In the genomic region with DNA sequence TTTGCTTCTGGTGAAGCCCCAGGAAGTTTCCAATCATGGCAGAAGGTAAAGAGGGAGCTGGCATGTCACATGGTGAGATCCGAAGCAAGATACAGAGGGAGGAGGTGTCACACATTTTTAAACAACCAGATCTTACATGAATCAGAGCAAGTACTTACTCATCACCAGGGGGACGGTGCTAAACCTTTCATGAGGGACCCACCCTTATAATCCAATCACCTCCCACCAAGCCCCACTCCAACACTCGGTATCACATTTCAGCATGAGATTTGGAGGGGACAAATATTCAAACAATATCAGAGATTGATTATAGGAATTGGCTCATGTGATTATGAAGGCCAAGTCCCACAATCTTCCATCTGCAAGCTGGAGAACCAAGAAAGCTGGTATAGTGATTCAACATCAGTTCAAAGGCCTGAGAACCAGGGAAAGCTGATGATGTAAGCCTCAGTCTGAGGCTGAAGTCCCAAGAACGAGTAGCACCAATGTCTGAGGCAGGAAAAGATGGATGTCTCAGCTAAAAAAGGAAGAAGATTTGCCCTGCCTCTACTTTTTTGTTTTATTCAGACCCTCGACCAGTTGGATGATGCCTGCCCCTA, we compare ENCODE assay signal across 19 cellular contexts. TPM values are rescaled to one million over a fixed set of nuclear protein-coding genes. Genes with fewer than 3 reads are reported as not detected.
DNase-seq lines count a peak whose midpoint lies in the region; ATAC-seq and TF ChIP-seq lines count a peak whose summit lies in the region.
"Had no signal": no experiment of that assay in that cellular context is flagged by ENCODE, and none has a peak within 500 bp of the region (broad histone marks: within the 10 kb centered on the region; RNA-seq: fewer than 3 reads in every experiment).

No MANE protein-coding gene starts in this region.

- POLR2A ChIA-PET in IMR-90 (lab: Charles Lee; ENCODE audit: unreplicated experiment), result no interaction called here

- no peak for TF ChIP-seq CTCF in IMR-90 (conservative IDR thresholded peaks at IDR 0.05; ENCODE audit: low read depth, low read length)
- no peak for TF ChIP-seq CTCF in brain microvascular endothelial cell (IDR thresholded peaks at IDR 0.05; ENCODE audit: low read depth, low read length, missing control alignments)

- no peak for TF ChIP-seq RAD21 in IMR-90 (IDR thresholded peaks at IDR 0.05; ENCODE audit: low read length)

- H3K4me2 ChIP-seq in IMR-90 (ENCODE audit: low read depth, low read length), result peak overlapping the region; percentile 13; the same call in 1 of the 2 replicates
- H3K4me2 ChIP-seq: KMS-11 had no signal

- H2AK9ac ChIP-seq in IMR-90 (replicated peaks; ENCODE audit: low read depth, low read length, poor library complexity), result peak overlapping the region; percentile 89

- TF ChIP-seq POLR2A in IMR-90 (IDR thresholded peaks at IDR 0.05; ENCODE audit: low read depth, low read length), result no peak

- H2BK120ac ChIP-seq in IMR-90 (ENCODE audit: low read depth, low read length), result peak overlapping the region; percentile 88

- H3K23ac ChIP-seq in IMR-90 (ENCODE audit: low read depth, low read length), result peak overlapping the region; percentile 12; the same call in 1 of the 2 replicates

- DNase-seq in IMR-90 (peak; percentile 72), brain microvascular endothelial cell (peak; percentile 32), kidney tubule cell (ENCODE audit: low spot score) (peak; percentile 27), left lobe of liver (ENCODE audit: low spot score) (no peak)
- no peak for DNase-seq in stimulated activated naive CD4-positive, alpha-beta T cell (lab: John Stamatoyannopoulos, UW)
- DNase-seq in activated CD4-positive, alpha-beta T cell treated with anti-CD3 and anti-CD28 coated beads, Interleukin-2, amount 50 U/mL, for 1 hour, result no peak
- DNase-seq: activated gamma-delta T cell treated with Interleukin-2 at 50 U/mL for 16 hours; DMS79 treated with DMSO at 0.1 percent for 48 hours; NCI-H1105; NCI-H69; posterior cingulate gyrus; small intestine; stimulated activated CD4-positive, alpha-beta T cell treated with anti-CD3 and anti-CD28 coated beads, Interleukin-4, amount 100 ng/mL, for 24 hours; uterus had no signal

- 0 out of 2 replicates have a peak overlapping the region, but pooled peaks have one; percentile 19 for H3K27ac ChIP-seq in ACC112 (ENCODE audit: low read depth, low read length)
- H3K27ac ChIP-seq in IMR-90 (ENCODE audit: insufficient read depth, low read length), result peak overlapping the region; percentile 2; the same call in 1 of the 2 replicates
- no peak overlapping the region for H3K27ac ChIP-seq in brain microvascular endothelial cell
- H3K27ac ChIP-seq: ascending aorta, KMS-11, uterus had no signal

- CTCF ChIA-PET in IMR-90 (lab: Yijun Ruan, JAX), result interaction anchor here (1.3 kb wide), 1 partner anchor 10 kb away, joined by 3 read pairs; no protein-coding TSS in a partner anchor

- H3K9ac ChIP-seq in IMR-90 (ENCODE audit: low read depth, low read length), result no peak overlapping the region
- H3K9ac ChIP-seq: KMS-11 had no signal

- in situ Hi-C loops in IMR-90 (cut with MboI; ENCODE audit: low sequenced_read_pairs) (no loop called here), brain microvascular endothelial cell (cut with HindIII; ENCODE audit: low pct_ligation_motif_present, low sequenced_read_pairs) (no loop called here)

- intact Hi-C loops in IMR-90 (cut with micrococcal nuclease), result no loop called here

- peak overlapping the region; percentile 44 for H4K91ac ChIP-seq in IMR-90 (ENCODE audit: insufficient read depth, low read depth, low read length)

- H2BK5ac ChIP-seq in IMR-90 (ENCODE audit: low read depth, low read length, poor library complexity, severe bottlenecking), result peak overlapping the region; percentile 91

- H2BK15ac ChIP-seq in IMR-90 (ENCODE audit: low read depth, low read length), result peak overlapping the region; percentile 42; the same call in 2 of the 3 replicates

- peak overlapping the region; percentile 26 to 55 for H4K8ac ChIP-seq in IMR-90 (ENCODE audit: low read depth in 2 of 2, low read length in 2 of 2)

- BruUV-seq in IMR-90 (replicated peaks; lab: Mats Ljungman, UMichigan), result no TSS peak

- no peaks in the 10 kb centered on the region for H3K79me2 ChIP-seq in ACC112 (ENCODE audit: control insufficient read depth, insufficient read depth, low read length, unreplicated experiment)

- peak overlapping the region; percentile 44; the same call in 1 of the 2 replicates for H3K14ac ChIP-seq in IMR-90 (replicated peaks; ENCODE audit: low read depth, low read length)

- peak overlapping the region; percentile 77 for H2AK5ac ChIP-seq in IMR-90 (ENCODE audit: low read depth, low read length)

- H3K4ac ChIP-seq in IMR-90 (ENCODE audit: low read depth, low read length), result peak overlapping the region; percentile 64

- peak overlapping the region; percentile 52 for H3K18ac ChIP-seq in IMR-90 (ENCODE audit: low read depth, low read length)

- WGBS in IMR-90 (ENCODE audit: extremely low coverage in 2 of 2, insufficient read length in 1 of 2), 2 experiments, result 20% methylated on average over 1 of the region's 5 CpGs; no CpG with 5 or more reads in 1 of the 2 experiments

- dilution Hi-C loops in IMR-90 (cut with HindIII; ENCODE audit: low sequenced_read_pairs, unreplicated experiment), result no loop called here

- H3K56ac ChIP-seq in IMR-90 (ENCODE audit: extremely low read depth, insufficient read depth, low read length), result 0 out of 2 replicates have a peak overlapping the region, but pooled peaks have one; percentile 3

- H3K79me1 ChIP-seq in IMR-90 (ENCODE audit: low read depth in 1 of 2, low read length in 2 of 2), result no peaks in the 10 kb centered on the region

- peak overlapping the region; percentile 75 for H2BK20ac ChIP-seq in IMR-90 (ENCODE audit: low read depth, low read length)

- H4K5ac ChIP-seq in IMR-90 (ENCODE audit: low read depth, low read length), result peak overlapping the region; percentile 37; the same call in 1 of the 2 replicates

- H3K27me3 ChIP-seq in ACC112 (ENCODE audit: insufficient read depth, low read length) (no peaks in the 10 kb centered on the region), IMR-90 (ENCODE audit: control insufficient read depth, insufficient read depth, low read length) (no peaks in the 10 kb centered on the region), brain microvascular endothelial cell (replicated peaks) (no peaks in the 10 kb centered on the region)
- H3K27me3 ChIP-seq: ascending aorta, uterus had no signal

- peaks cover 16% of the 10 kb centered on the region for H3K9me1 ChIP-seq in IMR-90 (ENCODE audit: insufficient read depth, low read length)

- no peaks in the 10 kb centered on the region for H3K36me3 ChIP-seq in ACC112 (ENCODE audit: insufficient read depth, low read length)
- no peaks in the 10 kb centered on the region for H3K36me3 ChIP-seq in IMR-90 (ENCODE audit: control insufficient read depth, insufficient read depth, low read length)
- H3K36me3 ChIP-seq in brain microvascular endothelial cell (replicated peaks), result no peaks in the 10 kb centered on the region
- H3K36me3 ChIP-seq: ascending aorta, uterus had no signal

- H4K20me1 ChIP-seq in IMR-90 (ENCODE audit: insufficient read depth, low read length), result no peaks in the 10 kb centered on the region

- H3K9me3 ChIP-seq in IMR-90 (ENCODE audit: control insufficient read depth, insufficient read depth, low read length), result no peaks in the 10 kb centered on the region
- H3K9me3 ChIP-seq: uterus had no signal

- H2AFZ ChIP-seq in ACC112 (ENCODE audit: low read length, unreplicated experiment) (no peak overlapping the region), IMR-90 (replicated peaks; ENCODE audit: low read length, poor library complexity) (peak overlapping the region; percentile 68)

- H3K4me1 ChIP-seq in ACC112 (ENCODE audit: control insufficient read depth, insufficient read depth, low read length, unreplicated experiment) (peaks cover 41% of the 10 kb centered on the region), IMR-90 (ENCODE audit: control insufficient read depth, insufficient read depth, low read length) (peaks cover 15% of the 10 kb centered on the region)
- H3K4me1 ChIP-seq: ascending aorta, uterus had no signal

- H3K4me3 ChIP-seq in ACC112 (ENCODE audit: low read depth, low read length) (no peak overlapping the region), IMR-90 (ENCODE audit: insufficient read depth, low read depth, low read length) (no peak overlapping the region), brain microvascular endothelial cell (ENCODE audit: low read depth, low read length) (no peak overlapping the region)
- H3K4me3 ChIP-seq: ascending aorta, uterus had no signal

- 0 out of 2 replicates have a peak, but pooled peaks have one; percentile 24 for ATAC-seq in IMR-90 (ENCODE audit: low read depth)
- no peak for ATAC-seq in left lobe of liver
- no peak for ATAC-seq in GM19463 (IDR thresholded peaks at IDR 0.05; ENCODE audit: unreplicated experiment)
- ATAC-seq: HCT116 had no signal

TF ChIP-seq in IMR-90, 13 proteins besides CTCF, POLR2A, EP300 and RAD21:
- TF ChIP-seq USF2 (IDR thresholded peaks at IDR 0.05; ENCODE audit: low read depth, low read length) (peak; percentile 67), FOS (IDR thresholded peaks at IDR 0.05; ENCODE audit: low read depth, low read length) (peak; percentile 34; the same call in 1 of the 2 replicates), CEBPB (IDR thresholded peaks at IDR 0.05; ENCODE audit: low read depth, low read length) (0 out of 2 replicates have a peak, but pooled peaks have one; percentile 20), ELK1 (IDR thresholded peaks at IDR 0.05; ENCODE audit: borderline replicate concordance, low read depth, low read length) (no peak)
TF ChIP-seq in IMR-90: peak in this region for 3.

RNA-seq across cellular contexts. Expression of gene WDFY2, which starts 58.6 kb away (rescaled TPM):
- total RNA-seq in IMR-90 (2012; rRNA removed) (4.3 and 6.7 TPM in 2 replicates), left lobe of liver (6.2 TPM)
- 4.3 and 5.4 TPM in 2 replicates for polyA plus RNA-seq in IMR-90 (2012; rRNA removed)
- 1.5 and 1.8 TPM in 2 replicates for polyA plus RNA-seq in IMR-90 (2012; cell fraction: cytosol; rRNA removed)
- 10.1 and 27.3 TPM in 2 replicates for polyA plus RNA-seq in IMR-90 (2012; cell fraction: nucleus; rRNA removed; ENCODE audit: low replicate concordance)

Comparison
In these comparisons a context has a peak if more than half of its experiments do, and no peak if none do; other contexts are left out.
1. DNase-seq: peak in IMR-90 (single experiment), brain microvascular endothelial cell (single experiment) and kidney tubule cell (single experiment); none in stimulated activated naive CD4-positive, alpha-beta T cell (0 of 6), left lobe of liver (single experiment) and activated CD4-positive, alpha-beta T cell treated with anti-CD3 and anti-CD28 coated beads, Interleukin-2, amount 50 U/mL, for 1 hour (single experiment).